In the genomic region with DNA sequence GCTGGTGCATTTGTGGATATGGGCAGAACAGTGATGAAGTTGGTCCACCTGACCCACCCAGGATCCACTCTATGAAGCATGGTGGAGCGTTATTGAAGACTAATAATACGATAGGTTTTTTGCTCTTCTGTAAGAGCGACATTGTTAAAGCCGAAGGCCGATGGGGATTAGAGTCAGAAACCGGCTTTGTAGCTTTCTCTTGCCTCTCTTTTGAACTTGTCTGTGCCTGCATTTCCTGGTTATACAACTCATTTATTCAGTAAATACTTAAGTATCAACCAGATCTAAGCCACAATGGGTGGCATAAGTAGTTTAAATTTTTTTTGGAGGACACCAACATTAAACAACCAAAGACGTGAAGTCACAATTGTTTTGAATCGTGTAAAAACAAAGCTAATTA, we compare ENCODE assay signal across 24 cellular contexts.
A peak's percentile ranks its signal among the peaks of the same experiment; 100 is the strongest.
DNase-seq lines count a peak whose midpoint lies in the region; ATAC-seq, FAIRE-seq and TF ChIP-seq lines count a peak whose summit lies in the region.
"Had no signal": no experiment of that assay in that cellular context is flagged by ENCODE, and none has a peak within 500 bp of the region (broad histone marks: within the 10 kb centered on the region; RNA-seq: fewer than 3 reads in every experiment).

No MANE protein-coding gene starts in this region.

- POLR2A ChIA-PET in WTC11 (lab: Charles Lee): no interaction called here

- no peak overlapping the region for H3K4me3 Mint-ChIP-seq in WTC11
- H3K4me3 Mint-ChIP-seq: B cell; CD4-positive, CD25-positive, alpha-beta regulatory T cell; CD8-positive, alpha-beta T cell; H9 had no signal

- CTCF ChIA-PET in WTC11 (lab: Charles Lee): no interaction called here

- ATAC-seq in WTC11 (no peak), esophagus mucosa (peak; percentile 73)
- ATAC-seq: CD8-positive, alpha-beta T cell; HCT116 had no signal

- H3K27me3 ChIP-seq in keratinocyte (ENCODE audit: control insufficient read depth, extremely low read depth, insufficient read depth, low read length) (no peaks in the 10 kb centered on the region), uterus (no peaks in the 10 kb centered on the region)
- H3K27me3 ChIP-seq: BLaER1 had no signal

- dilution Hi-C loops in keratinocyte (cut with MboI; ENCODE audit: extremely low pct_ligation_motif_present, low sequenced_read_pairs): no loop called here

- DNase-seq in WTC11 (ENCODE audit: low spot score) (no peak), epithelial cell of esophagus (ENCODE audit: low read depth) (peak; percentile 89), keratinocyte (ENCODE audit: low read depth, low spot score) (no peak), uterus (no peak), LoVo (ENCODE audit: low spot score) (no peak), germinal center (ENCODE audit: low spot score) (no peak), islet precursor cell (no peak)
- DNase-seq: Caco-2; CD4-positive, CD25-positive, alpha-beta regulatory T cell; CD8-positive, alpha-beta T cell; DMS153; DND-41; GM23248; H9 had no signal

- intact Hi-C loops in uterus (cut with DNase I; ENCODE audit: low total_unique reads): no loop called here

- H3K27ac ChIP-seq in keratinocyte (ENCODE audit: control insufficient read depth, insufficient read depth, low read length) (peak overlapping the region; percentile 61), uterus (no peak overlapping the region)
- H3K27ac ChIP-seq: 22Rv1, BLaER1, C4-2B, GM23248 had no signal

- H3K36me3 Mint-ChIP-seq in WTC11: no peaks in the 10 kb centered on the region
- H3K36me3 Mint-ChIP-seq: CD4-positive, CD25-positive, alpha-beta regulatory T cell; CD8-positive, alpha-beta T cell had no signal

- H3K9me1 ChIP-seq in keratinocyte (ENCODE audit: control insufficient read depth, extremely low read depth, insufficient read depth, low read length): no peaks in the 10 kb centered on the region

- H3K9me3 Mint-ChIP-seq in WTC11: no peaks in the 10 kb centered on the region
- H3K9me3 Mint-ChIP-seq: CD8-positive, alpha-beta T cell; H9 had no signal

- H3K4me1 ChIP-seq in keratinocyte (ENCODE audit: control insufficient read depth, extremely low read depth, insufficient read depth, low read length): peaks cover 41% of the 10 kb centered on the region
- peaks cover 3 to 5% of the 10 kb centered on the region in 2 donors for H3K4me1 ChIP-seq in uterus

- H3K36me3 ChIP-seq in keratinocyte (ENCODE audit: control insufficient read depth in 2 of 2, extremely low read depth in 1 of 2, insufficient read depth in 2 of 2, low read length in 2 of 2): no peaks in the 10 kb centered on the region
- H3K36me3 ChIP-seq in uterus: no peaks in the 10 kb centered on the region
- H3K36me3 ChIP-seq: BLaER1 had no signal

- peak overlapping the region; percentile 63; the same call in 1 of the 2 replicates for H3K27ac Mint-ChIP-seq in WTC11
- H3K27ac Mint-ChIP-seq: B cell; CD4-positive, CD25-positive, alpha-beta regulatory T cell; CD8-positive, alpha-beta T cell had no signal

- no peaks in the 10 kb centered on the region for H3K27me3 Mint-ChIP-seq in WTC11 (ENCODE audit: low read depth)
- H3K27me3 Mint-ChIP-seq: B cell; CD4-positive, CD25-positive, alpha-beta regulatory T cell had no signal

- peaks cover 26% of the 10 kb centered on the region for H3K4me1 Mint-ChIP-seq in WTC11
- H3K4me1 Mint-ChIP-seq: CD4-positive, CD25-positive, alpha-beta regulatory T cell had no signal

- TF ChIP-seq CTCF in WTC11 (IDR thresholded peaks at IDR 0.05): no peak
- TF ChIP-seq CTCF in epithelial cell of esophagus (IDR thresholded peaks at IDR 0.05; ENCODE audit: insufficient read depth, low read depth, low read length, missing control alignments): no peak
- TF ChIP-seq CTCF in keratinocyte (optimal IDR thresholded peaks at IDR 0.05 in 1 of 3, IDR thresholded peaks at IDR 0.05 in 1 of 3, conservative IDR thresholded peaks at IDR 0.05 in 1 of 3; ENCODE audit: extremely low read depth in 1 of 3, insufficient read depth in 2 of 3, low read length in 3 of 3): no peak
- no peak for TF ChIP-seq CTCF in uterus (IDR thresholded peaks at IDR 0.05)

- FAIRE-seq in keratinocyte (lab: Jason Lieb, UNC): peak; percentile 76
- FAIRE-seq: A204.1, G401.6, GM12892, GM19239 had no signal

- peak overlapping the region; percentile 16 for H2AFZ ChIP-seq in keratinocyte (ENCODE audit: control insufficient read depth, low read length)
- H2AFZ ChIP-seq: GM23248 had no signal

- peaks cover 2% of the 10 kb centered on the region for H3K79me2 ChIP-seq in keratinocyte (ENCODE audit: control insufficient read depth, insufficient read depth, low read length)

- no peak for TF ChIP-seq POLR2A in uterus (IDR thresholded peaks at IDR 0.05)

- peak overlapping the region; percentile 79 for H3K4me2 ChIP-seq in keratinocyte (ENCODE audit: control insufficient read depth, extremely low read depth, insufficient read depth, low read depth, low read length)
- H3K4me2 ChIP-seq: BLaER1 had no signal

- H3K4me3 ChIP-seq in epithelial cell of esophagus (ENCODE audit: low read length) (no peak overlapping the region), keratinocyte (ENCODE audit: control insufficient read depth in 2 of 3, extremely low read depth in 1 of 3, insufficient read depth in 2 of 3, low read depth in 1 of 3, low read length in 3 of 3) (peak overlapping the region in 2 of 3 experiments; percentile 7 to 41), uterus (no peak overlapping the region)
- H3K4me3 ChIP-seq: BLaER1, GM23248 had no signal

- peak overlapping the region; percentile 24 for H3K9ac ChIP-seq in keratinocyte (ENCODE audit: control insufficient read depth, extremely low read depth, insufficient read depth, low read length)
- H3K9ac ChIP-seq: BLaER1, GM23248 had no signal

- H4K20me1 ChIP-seq in keratinocyte (ENCODE audit: control insufficient read depth, extremely low read depth, insufficient read depth, low read length): no peaks in the 10 kb centered on the region
- H4K20me1 ChIP-seq: BLaER1 had no signal

- no peaks in the 10 kb centered on the region for H3K9me3 ChIP-seq in keratinocyte (ENCODE audit: control insufficient read depth, low read depth, low read length)
- H3K9me3 ChIP-seq in uterus: no peaks in the 10 kb centered on the region
- H3K9me3 ChIP-seq: BLaER1, Caco-2 had no signal

TF ChIP-seq in WTC11, 78 proteins besides CTCF, POLR2A, EP300 and RAD21:
- TF ChIP-seq NR2C2 (CRISPR knock-in tag; IDR thresholded peaks at IDR 0.05): no peak
- TF ChIP-seq TEAD1 (CRISPR knock-in tag; IDR thresholded peaks at IDR 0.05): no peak
- TF ChIP-seq TCF7 (CRISPR knock-in tag; IDR thresholded peaks at IDR 0.05; ENCODE audit: low read depth): no peak
- TF ChIP-seq, protein P1, sequence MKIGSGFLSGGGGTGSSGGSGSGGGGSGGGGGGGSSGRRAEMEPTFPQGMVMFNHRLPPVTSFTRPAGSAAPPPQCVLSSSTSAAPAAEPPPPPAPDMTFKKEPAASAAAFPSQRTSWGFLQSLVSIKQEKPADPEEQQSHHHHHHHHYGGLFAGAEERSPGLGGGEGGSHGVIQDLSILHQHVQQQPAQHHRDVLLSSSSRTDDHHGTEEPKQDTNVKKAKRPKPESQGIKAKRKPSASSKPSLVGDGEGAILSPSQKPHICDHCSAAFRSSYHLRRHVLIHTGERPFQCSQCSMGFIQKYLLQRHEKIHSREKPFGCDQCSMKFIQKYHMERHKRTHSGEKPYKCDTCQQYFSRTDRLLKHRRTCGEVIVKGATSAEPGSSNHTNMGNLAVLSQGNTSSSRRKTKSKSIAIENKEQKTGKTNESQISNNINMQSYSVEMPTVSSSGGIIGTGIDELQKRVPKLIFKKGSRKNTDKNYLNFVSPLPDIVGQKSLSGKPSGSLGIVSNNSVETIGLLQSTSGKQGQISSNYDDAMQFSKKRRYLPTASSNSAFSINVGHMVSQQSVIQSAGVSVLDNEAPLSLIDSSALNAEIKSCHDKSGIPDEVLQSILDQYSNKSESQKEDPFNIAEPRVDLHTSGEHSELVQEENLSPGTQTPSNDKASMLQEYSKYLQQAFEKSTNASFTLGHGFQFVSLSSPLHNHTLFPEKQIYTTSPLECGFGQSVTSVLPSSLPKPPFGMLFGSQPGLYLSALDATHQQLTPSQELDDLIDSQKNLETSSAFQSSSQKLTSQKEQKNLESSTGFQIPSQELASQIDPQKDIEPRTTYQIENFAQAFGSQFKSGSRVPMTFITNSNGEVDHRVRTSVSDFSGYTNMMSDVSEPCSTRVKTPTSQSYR (CRISPR knock-in tag; IDR thresholded peaks at IDR 0.05): no peak
- no peak for TF ChIP-seq ZNF416 (CRISPR knock-in tag; IDR thresholded peaks at IDR 0.05)
- TF ChIP-seq JAZF1 (CRISPR knock-in tag; IDR thresholded peaks at IDR 0.05): no peak
- TF ChIP-seq, protein P2, sequence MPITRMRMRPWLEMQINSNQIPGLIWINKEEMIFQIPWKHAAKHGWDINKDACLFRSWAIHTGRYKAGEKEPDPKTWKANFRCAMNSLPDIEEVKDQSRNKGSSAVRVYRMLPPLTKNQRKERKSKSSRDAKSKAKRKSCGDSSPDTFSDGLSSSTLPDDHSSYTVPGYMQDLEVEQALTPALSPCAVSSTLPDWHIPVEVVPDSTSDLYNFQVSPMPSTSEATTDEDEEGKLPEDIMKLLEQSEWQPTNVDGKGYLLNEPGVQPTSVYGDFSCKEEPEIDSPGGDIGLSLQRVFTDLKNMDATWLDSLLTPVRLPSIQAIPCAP (CRISPR knock-in tag; IDR thresholded peaks at IDR 0.05): no peak

Comparison
In these comparisons a context has a peak if more than half of its experiments do, and no peak if none do; other contexts are left out.
1. H3K4me3 ChIP-seq: peak in keratinocyte (2 of 3); none in epithelial cell of esophagus (single experiment) and uterus (0 of 2).